8 cellular contexts compared by ENCODE assay signal in the genomic region with DNA sequence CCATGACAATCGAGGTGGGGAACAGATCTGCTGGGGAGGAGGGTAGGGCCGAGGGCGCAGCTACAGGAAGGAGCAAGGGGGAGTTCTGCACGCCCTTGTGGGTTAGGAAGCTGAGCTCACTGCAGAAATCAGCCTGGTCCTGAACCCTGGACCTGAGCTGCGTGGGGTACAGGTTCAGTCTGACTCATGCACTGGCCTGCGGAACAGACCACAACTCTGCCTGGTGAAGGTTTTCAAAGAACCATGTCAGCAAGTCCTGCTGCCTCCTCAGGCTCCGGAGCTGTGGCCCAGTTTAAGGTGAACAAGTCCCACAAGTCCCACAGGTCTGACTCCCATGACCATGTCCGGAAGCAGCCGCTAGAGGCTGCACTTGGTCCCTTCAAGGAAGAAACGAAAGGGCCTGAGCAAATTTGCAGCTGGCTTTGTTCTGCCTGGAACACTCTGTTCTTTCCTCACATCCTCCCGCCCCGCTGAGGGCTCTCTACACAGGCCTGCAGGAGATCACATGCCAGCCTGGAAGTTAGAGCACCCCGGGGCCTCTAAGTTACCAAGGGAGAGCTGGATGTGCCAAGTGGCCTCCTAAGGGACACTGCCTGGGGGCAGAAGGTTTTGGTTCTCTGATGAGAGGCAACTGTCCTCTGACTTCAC. TPM values are rescaled to one million over a fixed set of nuclear protein-coding genes. Genes with fewer than 3 reads are reported as not detected.
A peak's percentile ranks its signal among the peaks of the same experiment; 100 is the strongest.
DNase-seq lines count a peak whose midpoint lies in the region; ATAC-seq and TF ChIP-seq lines count a peak whose summit lies in the region.

No MANE protein-coding gene starts in this region.

- CTCF ChIA-PET in AG04449 (lab: Yijun Ruan, JAX), result interaction anchor here (0.6 to 5.6 kb wide), 43 partner anchors 9 to 288 kb away, joined by 3 to 76 read pairs (median 4); no protein-coding TSS in a partner anchor

- H3K36me3 Mint-ChIP-seq in dendritic cell treated with granulocyte-macrophage colony-stimulating factor and Interleukin-4, amounts not matched to agents 40 ng/mL and 50 ng/mL, for 4 days (ENCODE audit: low read depth), result no peaks in the 10 kb centered on the region

- POLR2A ChIA-PET in AG04449 (lab: Yijun Ruan, JAX), result interaction anchor here (0.6 to 2.1 kb wide), 5 partner anchors 13 to 480 kb away, joined by 3 to 13 read pairs (median 3); partner anchors contain the start of gene AKAP13

- peaks cover 39% of the 10 kb centered on the region for H3K4me1 ChIP-seq in lower lobe of right lung

- TF ChIP-seq CTCF in AG04449 (IDR thresholded peaks at IDR 0.05; ENCODE audit: insufficient read depth, low read length, missing control alignments), result peak; percentile 86
- TF ChIP-seq CTCF in lower lobe of right lung (IDR thresholded peaks at IDR 0.05), result peak; percentile 87

- peak overlapping the region; percentile 91 for H3K27ac ChIP-seq in lower lobe of right lung

- H3K9me3 Mint-ChIP-seq in dendritic cell treated with granulocyte-macrophage colony-stimulating factor and Interleukin-4, amounts not matched to agents 40 ng/mL and 50 ng/mL, for 4 days, result no peaks in the 10 kb centered on the region

- H3K9me3 ChIP-seq in lower lobe of right lung, result no peaks in the 10 kb centered on the region

- H3K36me3 ChIP-seq in lower lobe of right lung, result no peaks in the 10 kb centered on the region

- DNase-seq in AG04449 (ENCODE audit: low read depth, low spot score), result peak; percentile 63
- DNase-seq in NCI-H446 (lab: John Stamatoyannopoulos, UW), result peak; percentile 1 to 58
- peak; percentile 80 for DNase-seq in activated CD4-positive, alpha-beta T cell treated with anti-CD3 and anti-CD28 coated beads for 48 hours
- DNase-seq in lower lobe of right lung, result peak; percentile 95
- peak; percentile 27 for DNase-seq in stimulated activated CD8-positive, alpha-beta memory T cell treated with anti-CD3 and anti-CD28 coated beads, Interleukin-15, amount 100 ng/mL, for 24 hours (ENCODE audit: low read depth)

- peak; percentile 53 for ATAC-seq in GM18520 (IDR thresholded peaks at IDR 0.05; ENCODE audit: unreplicated experiment)
- peak; percentile 71 for ATAC-seq in HG03045 (IDR thresholded peaks at IDR 0.05; ENCODE audit: unreplicated experiment)
- ATAC-seq in lower lobe of right lung, result peak; percentile 95

- no peaks in the 10 kb centered on the region for H3K27me3 ChIP-seq in lower lobe of right lung (ENCODE audit: low read depth)

- peak overlapping the region; percentile 67 for H3K27ac Mint-ChIP-seq in dendritic cell treated with granulocyte-macrophage colony-stimulating factor and Interleukin-4, amounts not matched to agents 40 ng/mL and 50 ng/mL, for 4 days

- peak overlapping the region; percentile 41 for H3K4me3 ChIP-seq in AG04449 (ENCODE audit: low read depth, low read length)
- H3K4me3 ChIP-seq in lower lobe of right lung, result no peak overlapping the region

- H3K27me3 Mint-ChIP-seq in dendritic cell treated with granulocyte-macrophage colony-stimulating factor and Interleukin-4, amounts not matched to agents 40 ng/mL and 50 ng/mL, for 4 days, result no peaks in the 10 kb centered on the region

- H3K4me1 Mint-ChIP-seq in dendritic cell treated with granulocyte-macrophage colony-stimulating factor and Interleukin-4, amounts not matched to agents 40 ng/mL and 50 ng/mL, for 4 days (ENCODE audit: low read depth), result peaks cover 32% of the 10 kb centered on the region

- intact Hi-C loops in dendritic cell treated with granulocyte-macrophage colony-stimulating factor and Interleukin-4, amounts not matched to agents 40 ng/mL and 50 ng/mL, for 4 days (cut with micrococcal nuclease), result loop anchor here (5.0 kb wide), 1 partner anchor 51 kb away; the partner anchor contains the start of gene AKAP13
- intact Hi-C loops in lower lobe of right lung (cut with DNase I), result no loop called here

- peak overlapping the region; percentile 23 for H3K4me3 Mint-ChIP-seq in dendritic cell treated with granulocyte-macrophage colony-stimulating factor and Interleukin-4, amounts not matched to agents 40 ng/mL and 50 ng/mL, for 4 days

RNA-seq across cellular contexts. Expression of gene AKAP13, which starts 49.3 kb away (rescaled TPM):
- 443 TPM for total RNA-seq in lower lobe of right lung

Comparison
In these comparisons a context has a peak if more than half of its experiments do, and no peak if none do; other contexts are left out.
1. DNase-seq: peak in every context shown above with its lines; median percentile 95 in lower lobe of right lung; 80 in activated CD4-positive, alpha-beta T cell treated with anti-CD3 and anti-CD28 coated beads for 48 hours; 63 in AG04449; 30 in NCI-H446; 27 in stimulated activated CD8-positive, alpha-beta memory T cell treated with anti-CD3 and anti-CD28 coated beads, Interleukin-15, amount 100 ng/mL, for 24 hours.